In genomic region chr16:20391045-20391444, GRCh38 we compare ENCODE assay signal across 28 cellular contexts. TPM values are rescaled to one million over a fixed set of nuclear protein-coding genes. Genes with fewer than 3 reads are reported as not detected.
DNase-seq lines count a peak whose midpoint lies in the region; ATAC-seq, FAIRE-seq and TF ChIP-seq lines count a peak whose summit lies in the region.
"Had no signal": no experiment of that assay in that cellular context is flagged by ENCODE, and none has a peak within 500 bp of the region (broad histone marks: within the 10 kb centered on the region; RNA-seq: fewer than 3 reads in every experiment).

No MANE protein-coding gene starts in this region.

- H3K4me2 ChIP-seq in HepG2 (ENCODE audit: low read depth, low read length) (no peak overlapping the region), GM12878 (ENCODE audit: control insufficient read depth, insufficient read depth) (no peak overlapping the region)
- H3K4me2 ChIP-seq: A549, BLaER1 had no signal

- DNase-seq in HepG2 (ENCODE audit: low spot score) (no peak), right lobe of liver (no peak), GM12878 (ENCODE audit: low read depth, low spot score) (no peak), urothelium cell line (ENCODE audit: low spot score) (no peak), cerebellar nuclear complex (lab: John Stamatoyannopoulos, UW) (no peak)
- DNase-seq: BE2C; C1 segment of cervical spinal cord; CD4-positive, alpha-beta memory T cell; CD4-positive, CD25-positive, alpha-beta regulatory T cell; CD8-positive, alpha-beta memory T cell; COR-L47; DMS 273 treated with DMSO at 0.1 percent for 48 hours; DMS153; DMS53; DMS79; DND-41; EL; GDM1 had no signal

- H3K4me1 ChIP-seq in HepG2 (ENCODE audit: insufficient read depth, low read length) (peaks cover 35% of the 10 kb centered on the region), right lobe of liver (peaks cover 0 to 25% (median 5%) of the 10 kb centered on the region in 4 donors), GM12878 (ENCODE audit: control insufficient read depth, insufficient read depth, low read length) (no peaks in the 10 kb centered on the region)
- H3K4me1 ChIP-seq: A549, BE2C had no signal

- no peak for TF ChIP-seq POLR2A in HepG2 (IDR thresholded peaks at IDR 0.05; ENCODE audit: insufficient read depth in 1 of 2, low read depth in 2 of 2, low read length in 2 of 2)
- TF ChIP-seq POLR2A in right lobe of liver (IDR thresholded peaks at IDR 0.05), result no peak
- TF ChIP-seq POLR2A in GM12878 (IDR thresholded peaks at IDR 0.05; ENCODE audit: low read depth, low read length), result no peak

- BruUV-seq in HepG2 (replicated peaks; lab: Mats Ljungman, UMichigan) (no TSS peak), GM12878 (replicated peaks; lab: Mats Ljungman, UMichigan) (no TSS peak)

- CTCF ChIA-PET in HepG2 (lab: Yijun Ruan, JAX; ENCODE audit: low intra/inter-chr PET ratio, low total read pairs), result no interaction called here
- CTCF ChIA-PET in GM12878 (lab: Yijun Ruan, JAX), result interaction anchor here (1.9 kb wide), 1 partner anchor 483 kb away, joined by 7 read pairs; no protein-coding TSS in a partner anchor

- WGBS in HepG2 (ENCODE audit: low lambda C conversion rate), result 39% methylated on average over 5 of the region's 5 CpGs
- 82% methylated on average over 5 of the region's 5 CpGs for WGBS in right lobe of liver (ENCODE audit: insufficient coverage, low coverage, low lambda C conversion rate, missing lambda C conversion rate)
- 9% methylated on average over 5 of the region's 5 CpGs for WGBS in GM12878 (ENCODE audit: insufficient coverage, insufficient replicate concordance, low lambda C conversion rate, missing lambda C conversion rate)

- FAIRE-seq in HepG2 (lab: Jason Lieb, UNC), result no peak
- FAIRE-seq in GM12878 (lab: Jason Lieb, UNC), result peak; percentile 13
- FAIRE-seq in urothelium cell line (lab: Jason Lieb, UNC), result peak; percentile 77
- FAIRE-seq: A549, GM12891, GM19239 had no signal

- no peak overlapping the region for H3K27ac ChIP-seq in HepG2 (ENCODE audit: extremely low read length, insufficient read depth, low read length)
- H3K27ac ChIP-seq in right lobe of liver, result no peak overlapping the region
- no peak overlapping the region for H3K27ac ChIP-seq in GM12878 (ENCODE audit: control insufficient read depth, insufficient read depth)
- H3K27ac ChIP-seq: 22Rv1, A549, BLaER1 had no signal

- no peaks in the 10 kb centered on the region for H3K27me3 ChIP-seq in HepG2 (ENCODE audit: control insufficient read depth in 1 of 2, insufficient read depth in 2 of 2, low read length in 2 of 2)
- H3K27me3 ChIP-seq in right lobe of liver, result no peaks in the 10 kb centered on the region
- no peaks in the 10 kb centered on the region; a peak in 1 of 4 replicates for H3K27me3 ChIP-seq in GM12878 (replicated peaks in 1 of 2; ENCODE audit: control insufficient read depth in 2 of 2, insufficient read depth in 2 of 2, low read length in 1 of 2)
- H3K27me3 ChIP-seq: BE2C, BLaER1 had no signal

- TF ChIP-seq RAD21 in HepG2 (CRISPR knock-in tag; IDR thresholded peaks at IDR 0.05) (no peak), GM12878 (IDR thresholded peaks at IDR 0.05; ENCODE audit: insufficient read depth, low read depth, low read length) (no peak)

- POLR2A ChIA-PET in HepG2 (lab: Yijun Ruan, JAX), result no interaction called here
- POLR2A ChIA-PET in GM12878 (lab: Charles Lee), result no interaction called here

- no peak overlapping the region for H3K4me3 ChIP-seq in HepG2 (replicated peaks in 1 of 3; ENCODE audit: insufficient read depth in 1 of 3, low read depth in 2 of 3, low read length in 3 of 3)
- H3K4me3 ChIP-seq in right lobe of liver, result no peak overlapping the region
- H3K4me3 ChIP-seq in GM12878, result no peak overlapping the region
- H3K4me3 ChIP-seq: A549, BLaER1 had no signal

- SMC1A ChIA-PET in GM12878 (lab: Charles Lee; ENCODE audit: uncharacterized antibody, unreplicated experiment), result no interaction called here

- TF ChIP-seq CTCF in HepG2 (CRISPR knock-in tag; IDR thresholded peaks at IDR 0.05) (no peak), right lobe of liver (IDR thresholded peaks at IDR 0.05) (no peak), GM12878 (IDR thresholded peaks at IDR 0.05 in 2 of 3, conservative IDR thresholded peaks at IDR 0.05 in 1 of 3; ENCODE audit: control insufficient read depth in 2 of 3, extremely low read depth in 1 of 3, insufficient read depth in 1 of 3, low read depth in 3 of 3, low read length in 3 of 3) (no peak)

- no peak for TF ChIP-seq EP300 in HepG2 (IDR thresholded peaks at IDR 0.05; ENCODE audit: low read depth in 2 of 2, low read length in 2 of 2)
- no peak for TF ChIP-seq EP300 in HepG2 (CRISPR knock-in tag; IDR thresholded peaks at IDR 0.05; ENCODE audit: borderline replicate concordance)
- no peak for TF ChIP-seq EP300 in GM12878 (IDR thresholded peaks at IDR 0.05; ENCODE audit: borderline replicate concordance in 1 of 2, control insufficient read depth in 1 of 2, low read depth in 2 of 2, low read length in 2 of 2)

- H3K9ac ChIP-seq in HepG2 (ENCODE audit: insufficient read depth, low read depth, low read length) (no peak overlapping the region), GM12878 (ENCODE audit: control insufficient read depth, insufficient read depth, low read length) (no peak overlapping the region)
- H3K9ac ChIP-seq: BLaER1 had no signal

- no peaks in the 10 kb centered on the region for H3K36me3 ChIP-seq in HepG2 (replicated peaks in 1 of 2; ENCODE audit: control insufficient read depth in 1 of 2, insufficient read depth in 2 of 2, low read length in 2 of 2)
- no peaks in the 10 kb centered on the region for H3K36me3 ChIP-seq in right lobe of liver
- H3K36me3 ChIP-seq in GM12878 (ENCODE audit: control insufficient read depth in 2 of 2, insufficient read depth in 2 of 2, low read length in 1 of 2), result no peaks in the 10 kb centered on the region
- H3K36me3 ChIP-seq: BE2C, BLaER1 had no signal

- RAD21 ChIA-PET in GM12878 (lab: Charles Lee; ENCODE audit: unreplicated experiment), result no interaction called here

- H2AFZ ChIP-seq in HepG2 (ENCODE audit: low read length) (no peak overlapping the region), GM12878 (ENCODE audit: control insufficient read depth, low read depth, low read length) (no peak overlapping the region)

- H4K20me1 ChIP-seq in HepG2 (ENCODE audit: insufficient read depth, low read length) (no peaks in the 10 kb centered on the region), GM12878 (ENCODE audit: control insufficient read depth, insufficient read depth) (no peaks in the 10 kb centered on the region)
- H4K20me1 ChIP-seq: BLaER1 had no signal

- H3K9me3 ChIP-seq in HepG2 (ENCODE audit: low read length) (no peaks in the 10 kb centered on the region), right lobe of liver (no peaks in the 10 kb centered on the region), GM12878 (replicated peaks; ENCODE audit: control insufficient read depth, insufficient read depth, low read length) (no peaks in the 10 kb centered on the region)
- H3K9me3 ChIP-seq: A549, BE2C, BLaER1 had no signal

- no peak for ATAC-seq in HepG2
- no peak for ATAC-seq in right lobe of liver
- no peak for ATAC-seq in GM12878
- no peak for ATAC-seq in HG03571 (IDR thresholded peaks at IDR 0.05; ENCODE audit: unreplicated experiment)
- ATAC-seq: A549 had no signal

- no peaks in the 10 kb centered on the region for H3K79me2 ChIP-seq in HepG2 (ENCODE audit: insufficient read depth, low read length)
- no peaks in the 10 kb centered on the region for H3K79me2 ChIP-seq in GM12878 (ENCODE audit: control insufficient read depth, insufficient read depth, low read length)

- in situ Hi-C loops in HepG2 (cut with HindIII; ENCODE audit: extremely low pct_ligation_motif_present, low pct_unique_long_range_greater_than_20kb), result loop anchor here (25.0 kb wide), 1 partner anchor 804 kb away; no protein-coding TSS in a partner anchor
- in situ Hi-C loops in GM12878 (cut with MboI), result no loop called here

- intact Hi-C loops in HepG2 (cut with micrococcal nuclease; ENCODE audit: unreplicated experiment) (no loop called here), right lobe of liver (cut with DNase I) (no loop called here), GM12878 (cut with micrococcal nuclease; ENCODE audit: unreplicated experiment) (no loop called here)

RNA-seq across cellular contexts. Expression of gene PDILT, which starts 13.5 kb away (rescaled TPM):
- total RNA-seq in HepG2 (2016; rRNA removed; fragmentation: Illumina TruSeq; extraction: Trizol) (not detected in 2 replicates), right lobe of liver (not detected), GM12878 (2014; rRNA removed) (not detected in 2 replicates), GM12878 (2014; rRNA removed; fragmentation: Illumina TruSeq; extraction: Trizol) (not detected in 2 replicates), GM12878 (2021) (not detected in 2 replicates)
- total RNA-seq in HepG2 (2016; cell fraction: cytosol; rRNA removed; fragmentation: Illumina TruSeq; extraction: Trizol; ENCODE audit: low read depth), result not detected in 2 replicates
- not detected in 2 replicates for total RNA-seq in HepG2 (2016; cell fraction: insoluble cytoplasmic fraction; rRNA removed; fragmentation: Illumina TruSeq; extraction: Trizol)
- not detected in 2 replicates for total RNA-seq in HepG2 (2016; cell fraction: membrane; rRNA removed; fragmentation: Illumina TruSeq; extraction: Trizol)
- total RNA-seq in HepG2 (2016; cell fraction: nucleus; rRNA removed; fragmentation: Illumina TruSeq; extraction: Trizol), result not detected in 2 replicates
- polyA plus RNA-seq in HepG2 (2011; rRNA removed) (0.12 TPM in 1 of 2 replicates, not detected in the other), GM12878 (2011; rRNA removed) (not detected in 2 replicates), GM12878 (2014; fragmentation: Illumina TruSeq; extraction: Trizol) (not detected in 2 replicates), GM12878 (2014; fragmentation: Nextera tagmentation; extraction: Ambion mirVana) (not detected), GM12878 (2014; rRNA removed) (not detected in 2 replicates), GM12878 (2016; fragmentation: Nextera tagmentation; extraction: Ambion mirVana) (not detected)
- polyA plus RNA-seq in HepG2 (2011; cell fraction: cytosol; rRNA removed), result not detected in 2 replicates
- polyA plus RNA-seq in HepG2 (2011; cell fraction: nucleus; rRNA removed), result not detected in 2 replicates
- polyA plus RNA-seq in HepG2 (2012), result 0.07 and 0.16 TPM in 2 replicates
- polyA plus RNA-seq in HepG2 (2016; cell fraction: cytosol; fragmentation: Illumina TruSeq; extraction: Trizol; ENCODE audit: low read depth), result not detected in 2 replicates
- polyA plus RNA-seq in HepG2 (2016; cell fraction: insoluble cytoplasmic fraction; fragmentation: Illumina TruSeq; extraction: Trizol; ENCODE audit: low read depth), result not detected in 2 replicates
- not detected in 2 replicates for polyA plus RNA-seq in HepG2 (2016; cell fraction: membrane; fragmentation: Illumina TruSeq; extraction: Trizol; ENCODE audit: low read depth)
- polyA plus RNA-seq in HepG2 (2016; cell fraction: nucleus; fragmentation: Illumina TruSeq; extraction: Trizol; ENCODE audit: insufficient read depth, low read depth), result not detected in 2 replicates
- polyA minus RNA-seq in HepG2 (2011; rRNA and poly(A)+ RNA removed; ENCODE audit: low replicate concordance), result 0.10 TPM in 1 of 2 replicates, not detected in the other
- polyA minus RNA-seq in HepG2 (2011; cell fraction: cytosol; rRNA and poly(A)+ RNA removed), result not detected in 2 replicates
- polyA minus RNA-seq in HepG2 (2011; cell fraction: nucleus; rRNA and poly(A)+ RNA removed), result not detected in 2 replicates
- not detected in 2 replicates for total RNA-seq in GM12878 (2013; cell fraction: nucleolus; rRNA removed)
- not detected for polyA plus RNA-seq in GM12878 (2011; ENCODE audit: low read depth)
- not detected in 2 replicates for polyA plus RNA-seq in GM12878 (2011; cell fraction: cytosol; rRNA removed)
- polyA plus RNA-seq in GM12878 (2011; cell fraction: nucleus; rRNA removed), result not detected in 2 replicates
- not detected in 2 replicates for polyA plus RNA-seq in GM12878 (2012)
- not detected in 2 replicates for polyA minus RNA-seq in GM12878 (2011; rRNA and poly(A)+ RNA removed)
- polyA minus RNA-seq in GM12878 (2011; cell fraction: cytosol; rRNA and poly(A)+ RNA removed), result not detected in 2 replicates
- polyA minus RNA-seq in GM12878 (2011; cell fraction: nucleus; rRNA and poly(A)+ RNA removed), result not detected in 2 replicates
- total RNA-seq: A172; CD4-positive, alpha-beta memory T cell; CD4-positive, CD25-positive, alpha-beta regulatory T cell; CD8-positive, alpha-beta memory T cell; Daoy; G401 had no signal
- polyA plus RNA-seq: A549; CD14-positive monocyte; CD4-positive, alpha-beta memory T cell; CD4-positive, CD25-positive, alpha-beta regulatory T cell; CD8-positive, alpha-beta memory T cell had no signal

RNA-seq across cellular contexts. Expression of gene ACSM5, which starts 18.3 kb away (rescaled TPM):
- total RNA-seq in HepG2 (2016; rRNA removed; fragmentation: Illumina TruSeq; extraction: Trizol), result 9.1 and 11.1 TPM in 2 replicates
- 1.5 and 2.0 TPM in 2 replicates for total RNA-seq in HepG2 (2016; cell fraction: cytosol; rRNA removed; fragmentation: Illumina TruSeq; extraction: Trizol; ENCODE audit: low read depth)
- total RNA-seq in HepG2 (2016; cell fraction: insoluble cytoplasmic fraction; rRNA removed; fragmentation: Illumina TruSeq; extraction: Trizol), result 9.2 and 10.1 TPM in 2 replicates
- 2.9 and 3.0 TPM in 2 replicates for total RNA-seq in HepG2 (2016; cell fraction: membrane; rRNA removed; fragmentation: Illumina TruSeq; extraction: Trizol)
- 5.0 and 5.8 TPM in 2 replicates for total RNA-seq in HepG2 (2016; cell fraction: nucleus; rRNA removed; fragmentation: Illumina TruSeq; extraction: Trizol)
- 15.0 and 21.0 TPM in 2 replicates for polyA plus RNA-seq in HepG2 (2011; rRNA removed)
- 10.9 and 16.3 TPM in 2 replicates for polyA plus RNA-seq in HepG2 (2011; cell fraction: cytosol; rRNA removed)
- polyA plus RNA-seq in HepG2 (2011; cell fraction: nucleus; rRNA removed), result 25.0 and 31.6 TPM in 2 replicates
- polyA plus RNA-seq in HepG2 (2012), result 12.0 and 19.6 TPM in 2 replicates
- 0.52 and 0.78 TPM in 2 replicates for polyA plus RNA-seq in HepG2 (2016; cell fraction: cytosol; fragmentation: Illumina TruSeq; extraction: Trizol; ENCODE audit: low read depth)
- 7.3 and 9.9 TPM in 2 replicates for polyA plus RNA-seq in HepG2 (2016; cell fraction: insoluble cytoplasmic fraction; fragmentation: Illumina TruSeq; extraction: Trizol; ENCODE audit: low read depth)
- 1.1 and 1.3 TPM in 2 replicates for polyA plus RNA-seq in HepG2 (2016; cell fraction: membrane; fragmentation: Illumina TruSeq; extraction: Trizol; ENCODE audit: low read depth)
- 9.9 and 11.0 TPM in 2 replicates for polyA plus RNA-seq in HepG2 (2016; cell fraction: nucleus; fragmentation: Illumina TruSeq; extraction: Trizol; ENCODE audit: insufficient read depth, low read depth)
- polyA minus RNA-seq in HepG2 (2011; rRNA and poly(A)+ RNA removed; ENCODE audit: low replicate concordance), result 17.5 TPM in 1 of 2 replicates, not detected in the other
- 5.7 and 7.6 TPM in 2 replicates for polyA minus RNA-seq in HepG2 (2011; cell fraction: cytosol; rRNA and poly(A)+ RNA removed)
- 17.1 and 30.2 TPM in 2 replicates for polyA minus RNA-seq in HepG2 (2011; cell fraction: nucleus; rRNA and poly(A)+ RNA removed)
- total RNA-seq in right lobe of liver, result 100 to 1,000 TPM in 4 of 6 experiments, 10 to 100 TPM in 2; 45.8 to 231 (median 151) TPM
- total RNA-seq in GM12878 (2013; cell fraction: nucleolus; rRNA removed), result not detected in 2 replicates
- total RNA-seq in GM12878 (2014; rRNA removed), result 0.28 and 0.38 TPM in 2 replicates
- total RNA-seq in GM12878 (2014; rRNA removed; fragmentation: Illumina TruSeq; extraction: Trizol), result 0.31 TPM in 1 of 2 replicates, not detected in the other
- 0.26 and 0.45 TPM in 2 replicates for total RNA-seq in GM12878 (2021)
- polyA plus RNA-seq in GM12878 (2011; ENCODE audit: low read depth), result not detected
- polyA plus RNA-seq in GM12878 (2011; rRNA removed), result not detected in 2 replicates
- polyA plus RNA-seq in GM12878 (2011; cell fraction: cytosol; rRNA removed), result not detected in 2 replicates
- not detected in 2 replicates for polyA plus RNA-seq in GM12878 (2011; cell fraction: nucleus; rRNA removed)
- not detected in 2 replicates for polyA plus RNA-seq in GM12878 (2012)
- 0.07 TPM in 1 of 2 replicates, not detected in the other for polyA plus RNA-seq in GM12878 (2014; fragmentation: Illumina TruSeq; extraction: Trizol)
- under 1 TPM in 1 of 2 experiments, not detected in 1; 0.20 TPM for polyA plus RNA-seq in GM12878 (2014; fragmentation: Nextera tagmentation; extraction: Ambion mirVana)
- polyA plus RNA-seq in GM12878 (2014; rRNA removed), result 0.11 and 0.14 TPM in 2 replicates
- polyA plus RNA-seq in GM12878 (2016; fragmentation: Nextera tagmentation; extraction: Ambion mirVana), result under 1 TPM in 1 of 2 experiments, not detected in 1; 0.54 TPM
- not detected in 2 replicates for polyA minus RNA-seq in GM12878 (2011; rRNA and poly(A)+ RNA removed)
- polyA minus RNA-seq in GM12878 (2011; cell fraction: cytosol; rRNA and poly(A)+ RNA removed), result not detected in 2 replicates
- polyA minus RNA-seq in GM12878 (2011; cell fraction: nucleus; rRNA and poly(A)+ RNA removed), result not detected in 2 replicates
- total RNA-seq: A172; CD4-positive, alpha-beta memory T cell; CD4-positive, CD25-positive, alpha-beta regulatory T cell; CD8-positive, alpha-beta memory T cell; G401 had no signal
- polyA plus RNA-seq: A549; CD4-positive, alpha-beta memory T cell; CD4-positive, CD25-positive, alpha-beta regulatory T cell; CD8-positive, alpha-beta memory T cell had no signal

RNA-seq across cellular contexts. Expression of gene UMOD, which starts 38.5 kb away (rescaled TPM):
- total RNA-seq in HepG2 (2016; rRNA removed; fragmentation: Illumina TruSeq; extraction: Trizol) (not detected in 2 replicates), right lobe of liver (not detected), GM12878 (2014; rRNA removed) (not detected in 2 replicates), GM12878 (2014; rRNA removed; fragmentation: Illumina TruSeq; extraction: Trizol) (not detected in 2 replicates), GM12878 (2021) (not detected in 2 replicates)
- total RNA-seq in HepG2 (2016; cell fraction: cytosol; rRNA removed; fragmentation: Illumina TruSeq; extraction: Trizol; ENCODE audit: low read depth), result not detected in 2 replicates
- not detected in 2 replicates for total RNA-seq in HepG2 (2016; cell fraction: insoluble cytoplasmic fraction; rRNA removed; fragmentation: Illumina TruSeq; extraction: Trizol)
- not detected in 2 replicates for total RNA-seq in HepG2 (2016; cell fraction: membrane; rRNA removed; fragmentation: Illumina TruSeq; extraction: Trizol)
- not detected in 2 replicates for total RNA-seq in HepG2 (2016; cell fraction: nucleus; rRNA removed; fragmentation: Illumina TruSeq; extraction: Trizol)
- polyA plus RNA-seq in HepG2 (2011; rRNA removed) (not detected in 2 replicates), GM12878 (2011; rRNA removed) (not detected in 2 replicates), GM12878 (2014; fragmentation: Illumina TruSeq; extraction: Trizol) (not detected in 2 replicates), GM12878 (2014; fragmentation: Nextera tagmentation; extraction: Ambion mirVana) (not detected), GM12878 (2014; rRNA removed) (not detected in 2 replicates), GM12878 (2016; fragmentation: Nextera tagmentation; extraction: Ambion mirVana) (not detected)
- not detected in 2 replicates for polyA plus RNA-seq in HepG2 (2011; cell fraction: cytosol; rRNA removed)
- not detected in 2 replicates for polyA plus RNA-seq in HepG2 (2011; cell fraction: nucleus; rRNA removed)
- polyA plus RNA-seq in HepG2 (2012), result not detected in 2 replicates
- polyA plus RNA-seq in HepG2 (2016; cell fraction: cytosol; fragmentation: Illumina TruSeq; extraction: Trizol; ENCODE audit: low read depth), result not detected in 2 replicates
- polyA plus RNA-seq in HepG2 (2016; cell fraction: insoluble cytoplasmic fraction; fragmentation: Illumina TruSeq; extraction: Trizol; ENCODE audit: low read depth), result not detected in 2 replicates
- not detected in 2 replicates for polyA plus RNA-seq in HepG2 (2016; cell fraction: membrane; fragmentation: Illumina TruSeq; extraction: Trizol; ENCODE audit: low read depth)
- polyA plus RNA-seq in HepG2 (2016; cell fraction: nucleus; fragmentation: Illumina TruSeq; extraction: Trizol; ENCODE audit: insufficient read depth, low read depth), result not detected in 2 replicates
- not detected in 2 replicates for polyA minus RNA-seq in HepG2 (2011; rRNA and poly(A)+ RNA removed; ENCODE audit: low replicate concordance)
- polyA minus RNA-seq in HepG2 (2011; cell fraction: cytosol; rRNA and poly(A)+ RNA removed), result not detected in 2 replicates
- not detected in 2 replicates for polyA minus RNA-seq in HepG2 (2011; cell fraction: nucleus; rRNA and poly(A)+ RNA removed)
- total RNA-seq in GM12878 (2013; cell fraction: nucleolus; rRNA removed), result not detected in 2 replicates
- polyA plus RNA-seq in GM12878 (2011; ENCODE audit: low read depth), result not detected
- polyA plus RNA-seq in GM12878 (2011; cell fraction: cytosol; rRNA removed), result not detected in 2 replicates
- not detected in 2 replicates for polyA plus RNA-seq in GM12878 (2011; cell fraction: nucleus; rRNA removed)
- not detected in 2 replicates for polyA plus RNA-seq in GM12878 (2012)
- not detected in 2 replicates for polyA minus RNA-seq in GM12878 (2011; rRNA and poly(A)+ RNA removed)
- polyA minus RNA-seq in GM12878 (2011; cell fraction: cytosol; rRNA and poly(A)+ RNA removed), result not detected in 2 replicates
- polyA minus RNA-seq in GM12878 (2011; cell fraction: nucleus; rRNA and poly(A)+ RNA removed), result not detected in 2 replicates
- total RNA-seq: A172; CD4-positive, alpha-beta memory T cell; CD4-positive, CD25-positive, alpha-beta regulatory T cell; CD8-positive, alpha-beta memory T cell; Daoy; G401 had no signal
- polyA plus RNA-seq: A549; CD14-positive monocyte; CD4-positive, alpha-beta memory T cell; CD4-positive, CD25-positive, alpha-beta regulatory T cell; CD8-positive, alpha-beta memory T cell had no signal
